In the genomic region with DNA sequence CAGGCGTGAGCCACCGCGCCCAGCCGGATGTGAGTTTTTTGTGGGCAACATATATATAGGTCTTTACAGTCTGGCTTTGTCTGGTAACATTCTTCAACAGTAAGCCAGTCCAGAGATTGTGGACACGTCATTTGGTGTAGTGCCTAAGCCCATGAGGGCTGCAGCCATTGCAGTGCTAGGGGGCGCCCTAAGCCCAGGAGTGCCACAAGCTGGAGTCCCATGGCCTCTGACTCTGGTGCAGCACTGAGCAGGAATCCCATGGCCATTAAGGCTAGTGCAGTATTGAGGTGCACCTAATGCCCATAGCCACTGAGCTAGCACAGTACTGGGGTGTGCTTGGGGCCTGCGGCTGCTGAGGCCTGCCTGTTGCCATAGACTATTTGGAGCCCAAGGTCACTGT, we compare ENCODE assay signal across 16 cellular contexts.
DNase-seq lines count a peak whose midpoint lies in the region; ATAC-seq, FAIRE-seq and TF ChIP-seq lines count a peak whose summit lies in the region.
"Had no signal": no experiment of that assay in that cellular context is flagged by ENCODE, and none has a peak within 500 bp of the region (broad histone marks: within the 10 kb centered on the region; RNA-seq: fewer than 3 reads in every experiment).

No MANE protein-coding gene starts in this region.

- no peak overlapping the region for H2BK20ac ChIP-seq in H1 (ENCODE audit: low read length)

- no peak overlapping the region for H3K23ac ChIP-seq in H1 (ENCODE audit: insufficient read length)

- no peak overlapping the region for H2BK120ac ChIP-seq in H1 (replicated peaks; ENCODE audit: low read depth, low read length)

- no peaks in the 10 kb centered on the region for H3K27me3 ChIP-seq in H1 (replicated peaks in 1 of 4; ENCODE audit: control insufficient read depth in 3 of 4, extremely low read depth in 1 of 4, insufficient read depth in 3 of 4, low read length in 3 of 4)
- H3K27me3 ChIP-seq in testis: no peaks in the 10 kb centered on the region
- H3K27me3 ChIP-seq in smooth muscle cell (ENCODE audit: low read depth): no peaks in the 10 kb centered on the region
- H3K27me3 ChIP-seq: ascending aorta, SJSA1 had no signal

- intact Hi-C loops in testis (cut with DNase I; ENCODE audit: low total_unique reads): no loop called here

- no peak overlapping the region for H3K14ac ChIP-seq in H1 (ENCODE audit: insufficient read length)

- H3K4me3 ChIP-seq in NB4 (ENCODE audit: low read depth, low read length) (no peak overlapping the region), H1 (ENCODE audit: extremely low read depth in 1 of 4, insufficient read depth in 2 of 4, low read depth in 3 of 4, low read length in 4 of 4) (no peak overlapping the region), testis (no peak overlapping the region), smooth muscle cell (no peak overlapping the region)
- H3K4me3 ChIP-seq: ascending aorta, prostate gland, SJSA1 had no signal

- peak; percentile 4 for DNase-seq in stimulated activated CD4-positive, alpha-beta T cell treated with anti-CD3 and anti-CD28 coated beads, Interleukin-15, amount 100 ng/mL, for 24 hours
- DNase-seq in stimulated activated CD4-positive, alpha-beta T cell treated with anti-CD3 and anti-CD28 coated beads, Interleukin-12 subunit alpha, Interleukin-12 subunit beta, amount 100 ng/mL, for 4 hours: no peak
- DNase-seq in NB4 (ENCODE audit: low read depth) (peak; percentile 56), H1 (ENCODE audit: low read depth in 1 of 2, low spot score in 2 of 2) (peak; percentile 56 to 76), testis (peak; percentile 37), smooth muscle cell (lab: John Stamatoyannopoulos, UW; ENCODE audit: unreplicated experiment) (no peak), C1 segment of cervical spinal cord (lab: John Stamatoyannopoulos, UW) (no peak)
- DNase-seq: activated B cell treated with CpG ODN at 0.5 μM for 24 hours, NCI-H1092, NCI-H446 treated with DMSO at 0.1 percent for 48 hours had no signal

- CTCF ChIA-PET in H1 (lab: Charles Lee; ENCODE audit: partially characterized antibody): interaction anchor here (0.6 to 2.0 kb wide), 11 partner anchors 15 to 771 kb away, joined by 3 to 5 read pairs (median 3); no protein-coding TSS in a partner anchor

- TF ChIP-seq POLR2A in NB4 (IDR thresholded peaks at IDR 0.05; ENCODE audit: extremely low read depth, insufficient read length) (no peak), H1 (IDR thresholded peaks at IDR 0.05; ENCODE audit: control extremely low read depth in 1 of 2, low read depth in 2 of 2, low read length in 2 of 2) (no peak), testis (IDR thresholded peaks at IDR 0.05) (no peak)

- H4K8ac ChIP-seq in H1 (ENCODE audit: extremely low read depth, insufficient read depth, low read length): no peak overlapping the region

- TF ChIP-seq CTCF in NB4 (IDR thresholded peaks at IDR 0.05; ENCODE audit: low read depth, low read length) (peak; percentile 73), H1 (IDR thresholded peaks at IDR 0.05; ENCODE audit: control extremely low read depth in 1 of 3, insufficient read depth in 1 of 3, low read depth in 1 of 3, low read length in 3 of 3) (peak; percentile 75 to 98 (median 90)), testis (IDR thresholded peaks at IDR 0.05) (no peak), smooth muscle cell (IDR thresholded peaks at IDR 0.05; ENCODE audit: borderline replicate concordance, insufficient read depth, poor library complexity, severe bottlenecking) (no peak)

- no peak overlapping the region for H3K4ac ChIP-seq in H1 (replicated peaks; ENCODE audit: insufficient read length, low read depth, low read length)

- H3K79me2 ChIP-seq in H1 (ENCODE audit: control insufficient read depth in 1 of 2, insufficient read depth in 2 of 2, low read length in 2 of 2) (no peaks in the 10 kb centered on the region), smooth muscle cell (ENCODE audit: low read depth) (no peaks in the 10 kb centered on the region)

- no peak overlapping the region for H3K4me2 ChIP-seq in H1 (ENCODE audit: insufficient read depth in 1 of 2, low read depth in 2 of 2, low read length in 2 of 2)
- no peak overlapping the region for H3K4me2 ChIP-seq in smooth muscle cell

- H3K9me3 ChIP-seq in H1 (ENCODE audit: insufficient read depth in 2 of 2, low read depth in 1 of 2, low read length in 1 of 2) (peaks cover 11 to 23% of the 10 kb centered on the region in 2 experiments), testis (no peaks in the 10 kb centered on the region), smooth muscle cell (replicated peaks; ENCODE audit: low read depth) (no peaks in the 10 kb centered on the region)
- H3K9me3 ChIP-seq: prostate gland had no signal

- H4K20me1 ChIP-seq in H1 (replicated peaks in 1 of 2; ENCODE audit: control insufficient read depth in 1 of 2, insufficient read depth in 2 of 2, low read length in 2 of 2): no peaks in the 10 kb centered on the region
- no peaks in the 10 kb centered on the region for H4K20me1 ChIP-seq in smooth muscle cell (ENCODE audit: low read depth)

- H3K79me1 ChIP-seq in H1 (ENCODE audit: low read depth, low read length): no peaks in the 10 kb centered on the region

- no peak for FAIRE-seq in H1 (lab: Jason Lieb, UNC)

- H4K5ac ChIP-seq in H1 (ENCODE audit: insufficient read length, low read depth, low read length): no peak overlapping the region

- no peak overlapping the region for H3K9ac ChIP-seq in H1 (replicated peaks in 1 of 4; ENCODE audit: extremely low read depth in 1 of 4, low read depth in 3 of 4, low read length in 3 of 4)
- H3K9ac ChIP-seq in smooth muscle cell (ENCODE audit: low read depth): no peak overlapping the region

- no peak for TF ChIP-seq EP300 in H1 (IDR thresholded peaks at IDR 0.05; ENCODE audit: borderline replicate concordance in 1 of 2, low read depth in 2 of 2, low read length in 2 of 2)

- no peak overlapping the region for H2AFZ ChIP-seq in H1 (ENCODE audit: low read length)
- no peak overlapping the region for H2AFZ ChIP-seq in smooth muscle cell (ENCODE audit: low read depth)

- H2BK12ac ChIP-seq in H1 (ENCODE audit: low read depth, low read length): no peak overlapping the region

- POLR2A ChIA-PET in H1 (lab: Charles Lee; ENCODE audit: partially characterized antibody): no interaction called here

- no peaks in the 10 kb centered on the region for H3K36me3 ChIP-seq in H1 (ENCODE audit: control insufficient read depth in 2 of 4, insufficient read depth in 4 of 4, low read length in 3 of 4)
- no peaks in the 10 kb centered on the region for H3K36me3 ChIP-seq in testis (ENCODE audit: low read depth, missing control alignments)
- H3K36me3 ChIP-seq in smooth muscle cell (ENCODE audit: low read depth): no peaks in the 10 kb centered on the region
- H3K36me3 ChIP-seq: ascending aorta, prostate gland, SJSA1 had no signal

- no peak overlapping the region for H4K91ac ChIP-seq in H1 (replicated peaks; ENCODE audit: insufficient read length, low read length)

- no peaks in the 10 kb centered on the region for H3F3A ChIP-seq in smooth muscle cell (ENCODE audit: low read depth)

- no peak overlapping the region for H2AK5ac ChIP-seq in H1 (ENCODE audit: low read depth, low read length)

- no peak overlapping the region for H3K18ac ChIP-seq in H1 (ENCODE audit: extremely low read depth, low read length)

- H3K56ac ChIP-seq in H1 (replicated peaks; ENCODE audit: insufficient read length, low read depth, low read length): no peak overlapping the region

- no peak overlapping the region for H2BK15ac ChIP-seq in H1 (ENCODE audit: low read length)

- no peak for ATAC-seq in GM18517 (IDR thresholded peaks at IDR 0.05; ENCODE audit: unreplicated experiment)
- ATAC-seq: HCT116; stimulated activated effector memory CD8-positive, alpha-beta T cell treated with anti-CD3 and anti-CD28 coated beads, Interleukin-12 subunit alpha, Interleukin-12 subunit beta, amount 100 ng/mL, for 72 hours had no signal

- H3K4me1 ChIP-seq in H1 (replicated peaks in 1 of 4; ENCODE audit: control insufficient read depth in 3 of 4, insufficient read depth in 4 of 4, low read length in 3 of 4): no peaks in the 10 kb centered on the region
- H3K4me1 ChIP-seq in testis: no peaks in the 10 kb centered on the region
- no peaks in the 10 kb centered on the region for H3K4me1 ChIP-seq in smooth muscle cell (ENCODE audit: low read depth)
- H3K4me1 ChIP-seq: ascending aorta, prostate gland, SJSA1 had no signal

- H3K27ac ChIP-seq in H1 (ENCODE audit: low read depth, low read length) (no peak overlapping the region), testis (no peak overlapping the region), smooth muscle cell (ENCODE audit: low read depth) (no peak overlapping the region)
- H3K27ac ChIP-seq: ascending aorta, prostate gland, SJSA1 had no signal

- no peaks in the 10 kb centered on the region for H3K23me2 ChIP-seq in H1 (ENCODE audit: low read depth, low read length)

- WGBS in H1 (ENCODE audit: extremely low coverage in 1 of 2, insufficient coverage in 1 of 2, insufficient read length in 1 of 2, insufficient replicate concordance in 2 of 2, low coverage in 1 of 2, low lambda C conversion rate in 2 of 2, missing lambda C conversion rate in 1 of 2), 2 experiments: 73% methylated on average over 5 of the region's 7 CpGs; no CpG with 5 or more reads in 1 of the 2 experiments
- WGBS in testis, 2 donors: 51 to 67% methylated on average over 6 to 7 of the region's 7 CpGs
- 74% methylated on average over 7 of the region's 7 CpGs for WGBS in smooth muscle cell (ENCODE audit: low lambda C conversion rate)

- H2BK5ac ChIP-seq in H1 (ENCODE audit: low read depth, low read length): no peak overlapping the region

- peak; percentile 81 to 85 for TF ChIP-seq RAD21 in H1 (IDR thresholded peaks at IDR 0.05 in 1 of 2, conservative IDR thresholded peaks at IDR 0.05 in 1 of 2; ENCODE audit: low read depth in 2 of 2, low read length in 2 of 2)

TF ChIP-seq in H1, 55 proteins besides CTCF, POLR2A, EP300 and RAD21:
- no peak for TF ChIP-seq EGR1 (IDR thresholded peaks at IDR 0.05; ENCODE audit: borderline replicate concordance, low read depth, low read length)
- 0 out of 2 replicates have a peak, but pooled peaks have one; percentile 63 for TF ChIP-seq YY1 (IDR thresholded peaks at IDR 0.05; ENCODE audit: low read depth, low read length)

Comparison
In these comparisons a context has a peak if more than half of its experiments do, and no peak if none do; other contexts are left out.
1. DNase-seq: peak in stimulated activated CD4-positive, alpha-beta T cell treated with anti-CD3 and anti-CD28 coated beads, Interleukin-15, amount 100 ng/mL, for 24 hours (single experiment), NB4 (single experiment), H1 (2 of 2) and testis (single experiment); none in stimulated activated CD4-positive, alpha-beta T cell treated with anti-CD3 and anti-CD28 coated beads, Interleukin-12 subunit alpha, Interleukin-12 subunit beta, amount 100 ng/mL, for 4 hours (single experiment), smooth muscle cell (single experiment) and C1 segment of cervical spinal cord (0 of 14).
2. CTCF ChIP-seq: peak in NB4 (single experiment) and H1 (3 of 3); none in testis (0 of 3) and smooth muscle cell (single experiment).